In genomic region chr1:244904119-244904518, GRCh38 we compare ENCODE assay signal across 22 cellular contexts.
"Had no signal": no experiment of that assay in that cellular context is flagged by ENCODE, and none has a peak within 500 bp of the region (broad histone marks: within the 10 kb centered on the region; RNA-seq: fewer than 3 reads in every experiment).

No MANE protein-coding gene starts in this region.

- DNase-seq: activated CD4-positive, alpha-beta T cell treated with anti-CD3 and anti-CD28 coated beads for 4 hours; activated CD4-positive, alpha-beta T cell treated with anti-CD3 and anti-CD28 coated beads, Interleukin-2, amount 50 U/mL, for 4 hours; activated CD8-positive, alpha-beta T cell treated with anti-CD3 and anti-CD28 coated beads, Interleukin-2, amount 10 ng/mL, durations not matched to agents 7 days and 5 days; activated gamma-delta T cell; activated naive CD4-positive, alpha-beta T cell treated with anti-CD3 and anti-CD28 coated beads for 36 hours; activated T-cell treated with anti-CD3 and anti-CD28 coated beads, Interleukin-2, amount 50 U/mL, for 48 hours; adrenal gland; anterior cingulate cortex; cerebellar nuclear complex; Kasumi-1; NCI-H1105 treated with DMSO at 0.1 percent for 48 hours; NCI-H146; NCI-H187 treated with DMSO at 0.1 percent for 48 hours; NCI-H2081 treated with DMSO at 0.1 percent for 48 hours; NCI-H446; NCI-H524; SIG-M5; T-helper 17 cell; T-helper 9 cell had no signal

- H3K27me3 Mint-ChIP-seq: activated naive CD8-positive, alpha-beta T cell; activated T-helper 17 cell treated with anti-CD3 and anti-CD28 coated beads, Interleukin-2, amount 50 U/mL, for 72 hours; T-helper 17 cell had no signal

- H3K4me3 Mint-ChIP-seq: activated CD8-positive, alpha-beta T cell treated with anti-CD3 and anti-CD28 coated beads, Interleukin-2, amount 10 ng/mL, durations not matched to agents 7 days and 5 days; activated naive CD4-positive, alpha-beta T cell treated with anti-CD3 and anti-CD28 coated beads for 36 hours; activated naive CD8-positive, alpha-beta T cell; activated T-helper 17 cell treated with anti-CD3 and anti-CD28 coated beads, Interleukin-2, amount 50 U/mL, for 72 hours; T-helper 17 cell had no signal

- H3K9me3 ChIP-seq: adrenal gland had no signal

- H3K4me1 ChIP-seq: adrenal gland had no signal

- H3K4me3 ChIP-seq: adrenal gland had no signal

- H3K36me3 ChIP-seq: adrenal gland had no signal

- ATAC-seq: activated CD4-positive, CD25-positive, alpha-beta regulatory T cell treated with anti-CD3 and anti-CD28 coated beads, Interleukin-2, amount 50 U/mL, for 24 hours; activated CD8-positive, alpha-beta T cell treated with anti-CD3 and anti-CD28 coated beads, Interleukin-2, amount 10 ng/mL, durations not matched to agents 7 days and 5 days; activated T-helper 17 cell treated with anti-CD3 and anti-CD28 coated beads, Interleukin-2, amount 50 U/mL, for 72 hours; T-helper 17 cell had no signal

- H3K27ac ChIP-seq: adrenal gland had no signal

- H3K4me1 Mint-ChIP-seq: activated T-helper 17 cell treated with anti-CD3 and anti-CD28 coated beads, Interleukin-2, amount 50 U/mL, for 72 hours had no signal

- H3K36me3 Mint-ChIP-seq: activated naive CD8-positive, alpha-beta T cell had no signal

- H3K27ac Mint-ChIP-seq: activated CD8-positive, alpha-beta T cell treated with anti-CD3 and anti-CD28 coated beads, Interleukin-2, amount 10 ng/mL, durations not matched to agents 7 days and 5 days; activated naive CD4-positive, alpha-beta T cell treated with anti-CD3 and anti-CD28 coated beads for 36 hours; activated naive CD8-positive, alpha-beta T cell; activated T-helper 17 cell treated with anti-CD3 and anti-CD28 coated beads, Interleukin-2, amount 50 U/mL, for 72 hours; T-helper 17 cell had no signal

- H3K9me3 Mint-ChIP-seq: activated naive CD4-positive, alpha-beta T cell treated with anti-CD3 and anti-CD28 coated beads for 36 hours; activated T-helper 17 cell treated with anti-CD3 and anti-CD28 coated beads, Interleukin-2, amount 50 U/mL, for 72 hours had no signal
